8 cellular contexts compared by ENCODE assay signal in genomic region chr10:112985701-112986510, GRCh38. TPM values are rescaled to one million over a fixed set of nuclear protein-coding genes. Genes with fewer than 3 reads are reported as not detected.
DNase-seq lines count a peak whose midpoint lies in the region; ATAC-seq and TF ChIP-seq lines count a peak whose summit lies in the region.

No MANE protein-coding gene starts in this region.

- H4K20me1 ChIP-seq in SK-N-SH (ENCODE audit: insufficient read depth), result peaks cover 25% of the 10 kb centered on the region

- H3K4me1 ChIP-seq in SK-N-SH (ENCODE audit: control insufficient read depth in 1 of 2, insufficient read depth in 2 of 2, low read depth in 1 of 2, low read length in 1 of 2) (peaks cover 22 to 33% of the 10 kb centered on the region in 2 experiments; a peak in 3 of 4 replicates), left ventricle myocardium inferior (peaks cover 66% of the 10 kb centered on the region)

- peaks cover 59% of the 10 kb centered on the region for H3K79me2 ChIP-seq in SK-N-SH (ENCODE audit: insufficient read depth)

- peak overlapping the region; percentile 64 for H3K27ac Mint-ChIP-seq in type B pancreatic cell

- no peak overlapping the region for H2AFZ ChIP-seq in SK-N-SH (ENCODE audit: low read depth)

- DNase-seq in Right ventricle myocardium inferior (ENCODE audit: missing footprints) (no peak), cardiac septum (ENCODE audit: low spot score) (no peak), SK-N-SH (no peak), left ventricle myocardium inferior (no peak), type B pancreatic cell (ENCODE audit: extremely low spot score, unreplicated experiment) (no peak), GM13977 (ENCODE audit: low spot score) (no peak), posterior cingulate gyrus (no peak), epidermal melanocyte (ENCODE audit: insufficient read length, low spot score) (no peak)

- H3K4me3 Mint-ChIP-seq in type B pancreatic cell, result peak overlapping the region; percentile 51

- TF ChIP-seq RAD21 in SK-N-SH (IDR thresholded peaks at IDR 0.05; ENCODE audit: low read length), result no peak

- H3K27ac ChIP-seq in SK-N-SH (ENCODE audit: low read depth in 2 of 2, low read length in 1 of 2), result peak overlapping the region in 1 of 2 experiments; percentile 78; a peak in 3 of 4 replicates
- peak overlapping the region; percentile 18 for H3K27ac ChIP-seq in left ventricle myocardium inferior (replicated peaks)

- peak; percentile 65 for ATAC-seq in Right ventricle myocardium inferior

- H3K9me3 Mint-ChIP-seq in type B pancreatic cell, result no peaks in the 10 kb centered on the region

- no peaks in the 10 kb centered on the region for H3K9me3 ChIP-seq in SK-N-SH
- no peaks in the 10 kb centered on the region for H3K9me3 ChIP-seq in left ventricle myocardium inferior (replicated peaks)

- H3K27me3 Mint-ChIP-seq in type B pancreatic cell, result peaks cover 4% of the 10 kb centered on the region

- peaks cover 7% of the 10 kb centered on the region for H3K36me3 Mint-ChIP-seq in type B pancreatic cell

- H3K4me1 Mint-ChIP-seq in type B pancreatic cell (ENCODE audit: unreplicated experiment), result peaks cover 61% of the 10 kb centered on the region

- CTCF ChIA-PET in SK-N-SH (lab: Yijun Ruan, JAX), result interaction anchor here (0.6 to 1.7 kb wide), 5 partner anchors 8 to 52 kb away, joined by 3 to 8 read pairs (median 3); no protein-coding TSS in a partner anchor

- H3K4me2 ChIP-seq in SK-N-SH, result peak overlapping the region; percentile 57

- H3K36me3 ChIP-seq in SK-N-SH (replicated peaks in 1 of 2; ENCODE audit: control insufficient read depth in 1 of 2, insufficient read depth in 2 of 2, low read length in 1 of 2) (no peaks in the 10 kb centered on the region), left ventricle myocardium inferior (no peaks in the 10 kb centered on the region)

- H3F3A ChIP-seq in SK-N-SH (replicated peaks; ENCODE audit: insufficient read depth), result peaks cover 16% of the 10 kb centered on the region

- TF ChIP-seq CTCF in SK-N-SH (IDR thresholded peaks at IDR 0.05) (no peak), left ventricle myocardium inferior (IDR thresholded peaks at IDR 0.05; ENCODE audit: borderline replicate concordance) (no peak), type B pancreatic cell (conservative IDR thresholded peaks at IDR 0.05) (no peak), GM13977 (IDR thresholded peaks at IDR 0.05; ENCODE audit: extremely low read depth, insufficient read depth, missing control alignments) (no peak)

- in situ Hi-C loops in GM13977 (cut with MboI; ENCODE audit: low pct_unique_long_range_greater_than_20kb, low sequenced_read_pairs, unreplicated experiment), result no loop called here

- H3K27me3 ChIP-seq in SK-N-SH (ENCODE audit: insufficient read depth), result no peaks in the 10 kb centered on the region
- H3K27me3 ChIP-seq in left ventricle myocardium inferior (ENCODE audit: low read depth), result no peaks in the 10 kb centered on the region

- intact Hi-C loops in Right ventricle myocardium inferior (cut with DNase I), result no loop called here
- intact Hi-C loops in cardiac septum (cut with DNase I), result no loop called here
- intact Hi-C loops in left ventricle myocardium inferior (cut with micrococcal nuclease), result no loop called here
- intact Hi-C loops in posterior cingulate gyrus (cut with DNase I), result no loop called here

- 87% methylated on average over 6 of the region's 6 CpGs for WGBS in SK-N-SH (ENCODE audit: low lambda C conversion rate)

- POLR2A ChIA-PET in SK-N-SH (lab: Yijun Ruan, JAX), result no interaction called here

- H3K9me2 ChIP-seq in SK-N-SH, result no peaks in the 10 kb centered on the region

- no peak for TF ChIP-seq EP300 in SK-N-SH (IDR thresholded peaks at IDR 0.05; ENCODE audit: borderline replicate concordance in 1 of 2, low read depth in 1 of 2, low read length in 1 of 2)

- no peak overlapping the region; the same call in 1 of the 2 replicates for H3K9ac ChIP-seq in SK-N-SH

- H3K4me3 ChIP-seq in SK-N-SH (ENCODE audit: low read depth in 2 of 2, low read length in 1 of 2), result peak overlapping the region in 1 of 2 experiments; percentile 22; a peak in 2 of 4 replicates
- no peak overlapping the region for H3K4me3 ChIP-seq in left ventricle myocardium inferior

TF ChIP-seq in SK-N-SH, 30 proteins besides CTCF, POLR2A, EP300 and RAD21:
- TF ChIP-seq SIN3A (IDR thresholded peaks at IDR 0.05; ENCODE audit: borderline replicate concordance, low read depth, low read length) (0 out of 2 replicates have a peak, but pooled peaks have one; percentile 11), ELF1 (IDR thresholded peaks at IDR 0.05) (no peak), TCF12 (IDR thresholded peaks at IDR 0.05) (peak; percentile 67; the same call in 1 of the 2 replicates)
- TF ChIP-seq, protein P1, sequence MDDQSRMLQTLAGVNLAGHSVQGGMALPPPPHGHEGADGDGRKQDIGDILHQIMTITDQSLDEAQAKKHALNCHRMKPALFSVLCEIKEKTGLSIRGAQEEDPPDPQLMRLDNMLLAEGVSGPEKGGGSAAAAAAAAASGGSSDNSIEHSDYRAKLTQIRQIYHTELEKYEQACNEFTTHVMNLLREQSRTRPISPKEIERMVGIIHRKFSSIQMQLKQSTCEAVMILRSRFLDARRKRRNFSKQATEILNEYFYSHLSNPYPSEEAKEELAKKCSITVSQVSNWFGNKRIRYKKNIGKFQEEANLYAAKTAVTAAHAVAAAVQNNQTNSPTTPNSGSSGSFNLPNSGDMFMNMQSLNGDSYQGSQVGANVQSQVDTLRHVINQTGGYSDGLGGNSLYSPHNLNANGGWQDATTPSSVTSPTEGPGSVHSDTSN (IDR thresholded peaks at IDR 0.05), result peak; percentile 51

RNA-seq across cellular contexts. Expression of gene TCF7L2, which starts 35.9 kb away (rescaled TPM):
- total RNA-seq in Right ventricle myocardium inferior, result 12.4 TPM
- total RNA-seq in cardiac septum, result 11.7 TPM
- polyA plus RNA-seq in SK-N-SH (2012; rRNA removed), result 5.8 and 10.2 TPM in 2 replicates
- 6.9 and 8.6 TPM in 2 replicates for polyA plus RNA-seq in SK-N-SH (2012; cell fraction: cytosol; rRNA removed)
- polyA plus RNA-seq in SK-N-SH (2012; cell fraction: nucleus; rRNA removed), result 20.2 and 22.4 TPM in 2 replicates
- total RNA-seq in left ventricle myocardium inferior, result 8.9 TPM
- total RNA-seq in type B pancreatic cell (ENCODE audit: low replicate concordance), result 25.1 and 39.7 TPM in 2 replicates
